Comparison of ENCODE assay signal across 21 cellular contexts in genomic region chr4:129394635-129395034, GRCh38.
"Had no signal": no experiment of that assay in that cellular context is flagged by ENCODE, and none has a peak within 500 bp of the region (broad histone marks: within the 10 kb centered on the region; RNA-seq: fewer than 3 reads in every experiment).

No MANE protein-coding gene starts in this region.

- DNase-seq: activated B cell treated with CpG ODN at 0.5 μM for 24 hours; activated CD4-positive, alpha-beta T cell treated with anti-CD3 and anti-CD28 coated beads for 36 hours; activated CD4-positive, alpha-beta T cell treated with anti-CD3 and anti-CD28 coated beads, Interleukin-2, amount 50 U/mL, for 4 hours; activated CD8-positive, alpha-beta memory T cell treated with anti-CD3 and anti-CD28 coated beads for 24 hours; activated CD8-positive, alpha-beta memory T cell treated with anti-CD3 and anti-CD28 coated beads, Interleukin-2, amount 50 U/mL, for 4 hours; activated naive CD4-positive, alpha-beta T cell; activated T-cell treated with anti-CD3 and anti-CD28 coated beads, Interleukin-2, amount 50 U/mL, for 24 hours; effector memory CD4-positive, alpha-beta T cell; gastrocnemius medialis; hypothalamus; left ventricle myocardium inferior; mammary epithelial cell; natural killer cell; ovary; psoas muscle; right cardiac atrium; stimulated activated CD4-positive, alpha-beta T cell treated with anti-CD3 and anti-CD28 coated beads, Interleukin-4, amount 100 ng/mL, for 4 hours; stimulated activated naive CD8-positive, alpha-beta T cell treated with anti-CD3 and anti-CD28 coated beads, Interleukin-15, Interleukin-2, amounts not matched to agents 100 U/mL and 50 U/mL, for 24 hours; thyroid gland had no signal

- H3K4me3 ChIP-seq: breast epithelium, esophagus muscularis mucosa, gastrocnemius medialis, left ventricle myocardium inferior, ovary, psoas muscle, thyroid gland had no signal
